ENCODE assay signal across 10 cellular contexts in the genomic region with DNA sequence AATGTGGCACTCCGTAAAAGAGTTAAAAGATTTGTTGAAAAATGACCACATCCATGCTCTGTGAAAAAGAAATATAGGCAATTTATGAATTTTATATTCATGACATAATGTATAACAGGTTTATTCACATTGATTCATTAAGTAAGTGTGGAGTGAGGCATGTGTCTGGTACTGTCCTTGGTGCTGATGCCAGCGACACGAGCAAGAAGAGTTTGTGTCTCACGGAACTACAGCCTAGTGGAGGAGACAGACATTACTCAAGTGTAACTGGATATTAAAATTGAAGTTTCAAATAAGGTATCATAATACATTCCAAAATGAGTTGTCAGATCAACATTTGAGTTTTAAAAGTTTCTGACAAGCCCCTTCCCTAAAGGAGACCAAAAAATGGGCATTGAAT.
DNase-seq lines count a peak whose midpoint lies in the region; ATAC-seq, FAIRE-seq and TF ChIP-seq lines count a peak whose summit lies in the region.
"Had no signal": no experiment of that assay in that cellular context is flagged by ENCODE, and none has a peak within 500 bp of the region (broad histone marks: within the 10 kb centered on the region; RNA-seq: fewer than 3 reads in every experiment).

No MANE protein-coding gene starts in this region.

- no peaks in the 10 kb centered on the region for H3K9me1 ChIP-seq in keratinocyte (ENCODE audit: control insufficient read depth, extremely low read depth, insufficient read depth, low read length)

- H3K9ac ChIP-seq in keratinocyte (ENCODE audit: control insufficient read depth, extremely low read depth, insufficient read depth, low read length), result no peak overlapping the region

- intact Hi-C loops in activated CD8-positive, alpha-beta T cell treated with anti-CD3 and anti-CD28 coated beads for 36 hours (cut with micrococcal nuclease), result no loop called here

- no peaks in the 10 kb centered on the region for H3K36me3 ChIP-seq in CD4-positive, CD25-positive, alpha-beta regulatory T cell (ENCODE audit: control insufficient read depth, insufficient read depth, low read length)
- H3K36me3 ChIP-seq in keratinocyte (ENCODE audit: control insufficient read depth in 2 of 2, extremely low read depth in 1 of 2, insufficient read depth in 2 of 2, low read length in 2 of 2), result no peaks in the 10 kb centered on the region

- CTCF ChIA-PET in activated CD8-positive, alpha-beta T cell treated with anti-CD3 and anti-CD28 coated beads for 36 hours (lab: Charles Lee), result no interaction called here

- no peak overlapping the region for H3K4me3 ChIP-seq in CD4-positive, CD25-positive, alpha-beta regulatory T cell (ENCODE audit: low read depth, low read length)
- no peak overlapping the region for H3K4me3 ChIP-seq in keratinocyte (ENCODE audit: control insufficient read depth in 2 of 3, extremely low read depth in 1 of 3, insufficient read depth in 2 of 3, low read depth in 1 of 3, low read length in 3 of 3)

- H3K4me2 ChIP-seq in keratinocyte (ENCODE audit: control insufficient read depth, extremely low read depth, insufficient read depth, low read depth, low read length), result no peak overlapping the region

- H3K36me3 Mint-ChIP-seq in CD4-positive, CD25-positive, alpha-beta regulatory T cell, result no peaks in the 10 kb centered on the region
- no peaks in the 10 kb centered on the region for H3K36me3 Mint-ChIP-seq in activated CD8-positive, alpha-beta T cell treated with anti-CD3 and anti-CD28 coated beads for 36 hours (ENCODE audit: low read depth)

- no peaks in the 10 kb centered on the region for H4K20me1 ChIP-seq in keratinocyte (ENCODE audit: control insufficient read depth, extremely low read depth, insufficient read depth, low read length)

- no peak overlapping the region for H2AFZ ChIP-seq in keratinocyte (ENCODE audit: control insufficient read depth, low read length)

- POLR2A ChIA-PET in activated CD8-positive, alpha-beta T cell treated with anti-CD3 and anti-CD28 coated beads for 36 hours (lab: Charles Lee), result no interaction called here

- ATAC-seq in CD4-positive, CD25-positive, alpha-beta regulatory T cell (ENCODE audit: low read depth in 2 of 2), result no peak
- no peak for ATAC-seq in activated CD8-positive, alpha-beta T cell treated with anti-CD3 and anti-CD28 coated beads for 36 hours
- ATAC-seq: right cardiac atrium had no signal

- dilution Hi-C loops in keratinocyte (cut with MboI; ENCODE audit: extremely low pct_ligation_motif_present, low sequenced_read_pairs), result no loop called here

- no peaks in the 10 kb centered on the region for H3K79me2 ChIP-seq in keratinocyte (ENCODE audit: control insufficient read depth, insufficient read depth, low read length)

- peaks cover 0 to 5% (median 2%) of the 10 kb centered on the region in 7 donors for H3K9me3 Mint-ChIP-seq in CD4-positive, CD25-positive, alpha-beta regulatory T cell
- no peaks in the 10 kb centered on the region for H3K9me3 Mint-ChIP-seq in activated CD8-positive, alpha-beta T cell treated with anti-CD3 and anti-CD28 coated beads for 36 hours

- H3K27ac Mint-ChIP-seq in CD4-positive, CD25-positive, alpha-beta regulatory T cell, result no peak overlapping the region
- no peak overlapping the region for H3K27ac Mint-ChIP-seq in activated CD8-positive, alpha-beta T cell treated with anti-CD3 and anti-CD28 coated beads for 36 hours

- no peak for TF ChIP-seq CTCF in activated CD8-positive, alpha-beta T cell treated with anti-CD3 and anti-CD28 coated beads for 36 hours (IDR thresholded peaks at IDR 0.05)
- peak; percentile 26 to 39 (median 35) for TF ChIP-seq CTCF in keratinocyte (optimal IDR thresholded peaks at IDR 0.05 in 1 of 3, IDR thresholded peaks at IDR 0.05 in 1 of 3, conservative IDR thresholded peaks at IDR 0.05 in 1 of 3; ENCODE audit: extremely low read depth in 1 of 3, insufficient read depth in 2 of 3, low read length in 3 of 3)

- H3K27me3 ChIP-seq in CD4-positive, CD25-positive, alpha-beta regulatory T cell (ENCODE audit: control insufficient read depth, insufficient read depth, low read length), result peaks cover 11% of the 10 kb centered on the region
- no peaks in the 10 kb centered on the region for H3K27me3 ChIP-seq in keratinocyte (ENCODE audit: control insufficient read depth, extremely low read depth, insufficient read depth, low read length)

- H3K4me1 Mint-ChIP-seq in CD4-positive, CD25-positive, alpha-beta regulatory T cell, result no peaks in the 10 kb centered on the region
- H3K4me1 Mint-ChIP-seq in activated CD8-positive, alpha-beta T cell treated with anti-CD3 and anti-CD28 coated beads for 36 hours (ENCODE audit: low read depth), result no peaks in the 10 kb centered on the region

- H3K27me3 Mint-ChIP-seq in CD4-positive, CD25-positive, alpha-beta regulatory T cell, result peaks cover 43% of the 10 kb centered on the region
- peaks cover 22% of the 10 kb centered on the region for H3K27me3 Mint-ChIP-seq in activated CD8-positive, alpha-beta T cell treated with anti-CD3 and anti-CD28 coated beads for 36 hours

- no peaks in the 10 kb centered on the region for H3K4me1 ChIP-seq in CD4-positive, CD25-positive, alpha-beta regulatory T cell (ENCODE audit: control insufficient read depth, insufficient read depth, low read length, poor library complexity, severe bottlenecking)
- no peaks in the 10 kb centered on the region for H3K4me1 ChIP-seq in keratinocyte (ENCODE audit: control insufficient read depth, extremely low read depth, insufficient read depth, low read length)

- peak in 2 of 3 donors; percentile 1 to 33 for DNase-seq in CD4-positive, CD25-positive, alpha-beta regulatory T cell
- DNase-seq in LHCN-M2 (ENCODE audit: low read depth) (peak; percentile 79), keratinocyte (ENCODE audit: low read depth, low spot score) (no peak), cerebellar cortex (ENCODE audit: low spot score) (no peak), NCI-H1436 treated with DMSO at 0.1 percent for 48 hours (lab: John Stamatoyannopoulos, UW) (no peak), NCI-H2107 (lab: John Stamatoyannopoulos, UW) (no peak)
- peak; percentile 45 for DNase-seq in activated CD8-positive, alpha-beta T cell treated with anti-CD3 and anti-CD28 coated beads for 36 hours
- DNase-seq in effector CD8-positive, alpha-beta T cell (lab: John Stamatoyannopoulos, UW), result no peak
- DNase-seq: cerebellar nuclear complex had no signal

- no peak overlapping the region for H3K4me3 Mint-ChIP-seq in CD4-positive, CD25-positive, alpha-beta regulatory T cell
- no peak overlapping the region for H3K4me3 Mint-ChIP-seq in activated CD8-positive, alpha-beta T cell treated with anti-CD3 and anti-CD28 coated beads for 36 hours

- peaks cover 0 to 2% of the 10 kb centered on the region in 2 experiments for H3K9me3 ChIP-seq in CD4-positive, CD25-positive, alpha-beta regulatory T cell (ENCODE audit: control insufficient read depth in 2 of 2, low read length in 2 of 2)
- no peaks in the 10 kb centered on the region for H3K9me3 ChIP-seq in keratinocyte (ENCODE audit: control insufficient read depth, low read depth, low read length)

- peak; percentile 53 for FAIRE-seq in keratinocyte (lab: Jason Lieb, UNC)

- H3K27ac ChIP-seq in CD4-positive, CD25-positive, alpha-beta regulatory T cell (ENCODE audit: insufficient read depth, low read length, poor library complexity, severe bottlenecking), result no peak overlapping the region
- no peak overlapping the region for H3K27ac ChIP-seq in keratinocyte (ENCODE audit: control insufficient read depth, insufficient read depth, low read length)

Comparison
In these comparisons a context has a peak if more than half of its experiments do, and no peak if none do; other contexts are left out.
1. DNase-seq: peak in CD4-positive, CD25-positive, alpha-beta regulatory T cell (2 of 3), LHCN-M2 (single experiment) and activated CD8-positive, alpha-beta T cell treated with anti-CD3 and anti-CD28 coated beads for 36 hours (single experiment); none in keratinocyte (single experiment), cerebellar cortex (single experiment), NCI-H1436 treated with DMSO at 0.1 percent for 48 hours (single experiment), NCI-H2107 (single experiment) and effector CD8-positive, alpha-beta T cell (single experiment).